ENCODE assay signal across 1 cellular context in genomic region chr17:79610151-79610645, GRCh38.
A peak's percentile ranks its signal among the peaks of the same experiment; 100 is the strongest.
TF ChIP-seq lines count a peak whose summit lies in the region.

No MANE protein-coding gene starts in this region.

TF ChIP-seq in HEK293, 187 proteins besides CTCF, POLR2A, EP300 and RAD21 (continued from another document):
- TF ChIP-seq PRDM10 (tag by site-specific recombination; IDR thresholded peaks at IDR 0.05) (no peak), IKZF3 (tag by site-specific recombination; IDR thresholded peaks at IDR 0.05) (no peak), BCL11B (tag by site-specific recombination; IDR thresholded peaks at IDR 0.05; ENCODE audit: low read depth) (no peak), ZNF37A (tag by site-specific recombination; IDR thresholded peaks at IDR 0.05) (no peak), ZNF426 (tag by site-specific recombination; IDR thresholded peaks at IDR 0.05) (no peak), ZNF184 (tag by site-specific recombination; IDR thresholded peaks at IDR 0.05) (no peak), GLIS1 (tag by site-specific recombination; IDR thresholded peaks at IDR 0.05) (no peak), ZNF707 (tag by site-specific recombination; IDR thresholded peaks at IDR 0.05) (no peak), ZNF174 (tag by site-specific recombination; IDR thresholded peaks at IDR 0.05) (no peak)
- TF ChIP-seq, protein P1, sequence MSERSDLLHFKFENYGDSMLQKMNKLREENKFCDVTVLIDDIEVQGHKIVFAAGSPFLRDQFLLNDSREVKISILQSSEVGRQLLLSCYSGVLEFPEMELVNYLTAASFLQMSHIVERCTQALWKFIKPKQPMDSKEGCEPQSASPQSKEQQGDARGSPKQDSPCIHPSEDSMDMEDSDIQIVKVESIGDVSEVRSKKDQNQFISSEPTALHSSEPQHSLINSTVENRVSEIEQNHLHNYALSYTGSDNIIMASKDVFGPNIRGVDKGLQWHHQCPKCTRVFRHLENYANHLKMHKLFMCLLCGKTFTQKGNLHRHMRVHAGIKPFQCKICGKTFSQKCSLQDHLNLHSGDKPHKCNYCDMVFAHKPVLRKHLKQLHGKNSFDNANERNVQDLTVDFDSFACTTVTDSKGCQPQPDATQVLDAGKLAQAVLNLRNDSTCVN (tag by site-specific recombination; optimal IDR thresholded peaks at IDR 0.05) = peak; percentile 41
